ENCODE assay signal across 8 cellular contexts in genomic region chr2:237421542-237422047, GRCh38. TPM values are rescaled to one million over a fixed set of nuclear protein-coding genes. Genes with fewer than 3 reads are reported as not detected.
DNase-seq lines count a peak whose midpoint lies in the region; ATAC-seq and TF ChIP-seq lines count a peak whose summit lies in the region.

No MANE protein-coding gene starts in this region.

- H3K4me1 ChIP-seq in iPS-20b (ENCODE audit: insufficient read depth, low read length) (peaks cover 3% of the 10 kb centered on the region; the same call in 1 of the 2 replicates), skeletal muscle satellite cell (ENCODE audit: control insufficient read depth, insufficient read depth, low read length) (peaks cover 21% of the 10 kb centered on the region)

- no peak overlapping the region for H3K27ac ChIP-seq in iPS-20b (ENCODE audit: low read length)

- peak overlapping the region; percentile 52 for H3K4me2 ChIP-seq in skeletal muscle satellite cell (ENCODE audit: low read length)

- H3K9ac ChIP-seq in iPS-20b (ENCODE audit: low read depth, low read length) (no peak overlapping the region; the same call in 1 of the 2 replicates), skeletal muscle satellite cell (ENCODE audit: low read depth, low read length) (peak overlapping the region; percentile 84)

- in situ Hi-C loops in astrocyte of the spinal cord (cut with HindIII; ENCODE audit: low sequenced_read_pairs) = no loop called here

- H3K27me3 ChIP-seq in iPS-20b (ENCODE audit: insufficient read depth, low read length) (peaks cover 33% of the 10 kb centered on the region), skeletal muscle satellite cell (ENCODE audit: control insufficient read depth, insufficient read depth, low read length) (no peaks in the 10 kb centered on the region)

- H3K9me3 ChIP-seq in iPS-20b (ENCODE audit: insufficient read depth, low read depth, low read length) (no peaks in the 10 kb centered on the region), skeletal muscle satellite cell (replicated peaks; ENCODE audit: low read length) (no peaks in the 10 kb centered on the region)

- no peak for ATAC-seq in GM19023 (IDR thresholded peaks at IDR 0.05; ENCODE audit: unreplicated experiment)
- ATAC-seq in HG03469 (IDR thresholded peaks at IDR 0.05; ENCODE audit: unreplicated experiment) = no peak

- peak; percentile 43 for DNase-seq in NCI-H1105 treated with DMSO at 0.1 percent for 48 hours (lab: John Stamatoyannopoulos, UW)
- peak; percentile 76 for DNase-seq in T-helper 9 cell
- peak; percentile 89 for DNase-seq in astrocyte of the spinal cord (ENCODE audit: low read depth, low spot score)

- H3K4me3 ChIP-seq in GM12875 (ENCODE audit: low read depth, low read length) = no peak overlapping the region
- no peak overlapping the region for H3K4me3 ChIP-seq in astrocyte of the spinal cord (ENCODE audit: low read depth, low read length)
- H3K4me3 ChIP-seq in iPS-20b (ENCODE audit: low read length) = peak overlapping the region; percentile 54; the same call in 1 of the 2 replicates
- peak overlapping the region; percentile 39 for H3K4me3 ChIP-seq in skeletal muscle satellite cell (ENCODE audit: low read length)

- TF ChIP-seq CTCF in GM12875 (IDR thresholded peaks at IDR 0.05; ENCODE audit: borderline replicate concordance, insufficient read depth, low read depth, low read length) = peak; percentile 89
- TF ChIP-seq CTCF in astrocyte of the spinal cord (IDR thresholded peaks at IDR 0.05; ENCODE audit: low read depth, low read length) = peak; percentile 88

- H3K36me3 ChIP-seq in iPS-20b (ENCODE audit: insufficient read depth, low read depth, low read length) (no peaks in the 10 kb centered on the region), skeletal muscle satellite cell (ENCODE audit: insufficient read depth, low read length) (peaks cover 81% of the 10 kb centered on the region)

RNA-seq across cellular contexts. Expression of gene COL6A3, which starts 7.6 kb away (rescaled TPM):
- total RNA-seq in skeletal muscle satellite cell (2012; rRNA removed) = 1,992 and 2,805 TPM in 2 replicates

Comparison
In these comparisons a context has a peak if more than half of its experiments do, and no peak if none do; other contexts are left out.
1. H3K4me3 ChIP-seq: peak in iPS-20b (single experiment) and skeletal muscle satellite cell (single experiment); none in GM12875 (single experiment) and astrocyte of the spinal cord (single experiment).
2. Peak in every context shown above with its lines, with median percentiles within 50 percentile points of each other: DNase-seq.